ENCODE assay signal across 1 cellular context in the genomic region with DNA sequence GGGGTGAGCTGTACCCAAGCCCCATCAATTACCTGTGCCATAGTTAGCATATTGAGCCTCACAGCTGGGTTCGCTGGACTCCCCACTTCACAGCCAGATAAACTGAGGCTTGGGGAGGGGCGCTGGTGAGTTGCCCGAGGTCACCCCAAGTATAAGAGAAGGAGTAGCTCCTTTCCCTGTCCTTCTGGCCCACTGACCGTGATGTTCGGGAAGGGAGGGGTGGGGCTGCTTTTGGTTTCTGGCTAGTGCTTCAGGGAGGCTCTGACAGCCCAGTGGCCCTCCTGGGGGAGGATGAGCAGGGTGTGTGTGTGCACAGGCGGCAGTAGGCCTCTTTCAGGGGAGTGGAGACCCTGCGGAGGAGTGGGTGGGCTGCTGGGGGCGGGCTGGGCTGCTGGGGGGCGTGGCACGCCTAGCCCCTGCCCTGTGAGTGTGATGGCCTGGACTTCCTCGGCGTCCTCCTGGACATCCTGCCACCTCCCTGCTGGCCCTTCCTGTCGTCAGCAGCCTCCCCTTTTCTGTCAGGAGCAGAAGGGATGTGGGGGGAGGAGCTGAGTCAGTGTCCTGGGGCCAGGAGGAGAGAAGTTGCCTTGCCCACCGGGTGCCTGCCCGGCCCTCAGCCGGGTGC.
TF ChIP-seq lines count a peak whose summit lies in the region.

No MANE protein-coding gene starts in this region.

TF ChIP-seq in K562, 482 proteins besides CTCF, POLR2A, EP300 and RAD21 (continued from another document):
- TF ChIP-seq, protein P1, sequence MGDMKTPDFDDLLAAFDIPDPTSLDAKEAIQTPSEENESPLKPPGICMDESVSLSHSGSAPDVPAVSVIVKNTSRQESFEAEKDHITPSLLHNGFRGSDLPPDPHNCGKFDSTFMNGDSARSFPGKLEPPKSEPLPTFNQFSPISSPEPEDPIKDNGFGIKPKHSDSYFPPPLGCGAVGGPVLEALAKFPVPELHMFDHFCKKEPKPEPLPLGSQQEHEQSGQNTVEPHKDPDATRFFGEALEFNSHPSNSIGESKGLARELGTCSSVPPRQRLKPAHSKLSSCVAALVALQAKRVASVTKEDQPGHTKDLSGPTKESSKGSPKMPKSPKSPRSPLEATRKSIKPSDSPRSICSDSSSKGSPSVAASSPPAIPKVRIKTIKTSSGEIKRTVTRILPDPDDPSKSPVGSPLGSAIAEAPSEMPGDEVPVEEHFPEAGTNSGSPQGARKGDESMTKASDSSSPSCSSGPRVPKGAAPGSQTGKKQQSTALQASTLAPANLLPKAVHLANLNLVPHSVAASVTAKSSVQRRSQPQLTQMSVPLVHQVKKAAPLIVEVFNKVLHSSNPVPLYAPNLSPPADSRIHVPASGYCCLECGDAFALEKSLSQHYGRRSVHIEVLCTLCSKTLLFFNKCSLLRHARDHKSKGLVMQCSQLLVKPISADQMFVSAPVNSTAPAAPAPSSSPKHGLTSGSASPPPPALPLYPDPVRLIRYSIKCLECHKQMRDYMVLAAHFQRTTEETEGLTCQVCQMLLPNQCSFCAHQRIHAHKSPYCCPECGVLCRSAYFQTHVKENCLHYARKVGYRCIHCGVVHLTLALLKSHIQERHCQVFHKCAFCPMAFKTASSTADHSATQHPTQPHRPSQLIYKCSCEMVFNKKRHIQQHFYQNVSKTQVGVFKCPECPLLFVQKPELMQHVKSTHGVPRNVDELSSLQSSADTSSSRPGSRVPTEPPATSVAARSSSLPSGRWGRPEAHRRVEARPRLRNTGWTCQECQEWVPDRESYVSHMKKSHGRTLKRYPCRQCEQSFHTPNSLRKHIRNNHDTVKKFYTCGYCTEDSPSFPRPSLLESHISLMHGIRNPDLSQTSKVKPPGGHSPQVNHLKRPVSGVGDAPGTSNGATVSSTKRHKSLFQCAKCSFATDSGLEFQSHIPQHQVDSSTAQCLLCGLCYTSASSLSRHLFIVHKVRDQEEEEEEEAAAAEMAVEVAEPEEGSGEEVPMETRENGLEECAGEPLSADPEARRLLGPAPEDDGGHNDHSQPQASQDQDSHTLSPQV (IDR thresholded peaks at IDR 0.05): no peak
- no peak for TF ChIP-seq SIN3B (IDR thresholded peaks at IDR 0.05; ENCODE audit: low read depth)
- peak in 1 of 2 experiments; percentile 28; a peak in 1 of 4 replicates for TF ChIP-seq KDM1A (IDR thresholded peaks at IDR 0.05)
- TF ChIP-seq, protein P2, sequence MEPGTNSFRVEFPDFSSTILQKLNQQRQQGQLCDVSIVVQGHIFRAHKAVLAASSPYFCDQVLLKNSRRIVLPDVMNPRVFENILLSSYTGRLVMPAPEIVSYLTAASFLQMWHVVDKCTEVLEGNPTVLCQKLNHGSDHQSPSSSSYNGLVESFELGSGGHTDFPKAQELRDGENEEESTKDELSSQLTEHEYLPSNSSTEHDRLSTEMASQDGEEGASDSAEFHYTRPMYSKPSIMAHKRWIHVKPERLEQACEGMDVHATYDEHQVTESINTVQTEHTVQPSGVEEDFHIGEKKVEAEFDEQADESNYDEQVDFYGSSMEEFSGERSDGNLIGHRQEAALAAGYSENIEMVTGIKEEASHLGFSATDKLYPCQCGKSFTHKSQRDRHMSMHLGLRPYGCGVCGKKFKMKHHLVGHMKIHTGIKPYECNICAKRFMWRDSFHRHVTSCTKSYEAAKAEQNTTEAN (CRISPR knock-in tag; IDR thresholded peaks at IDR 0.05): no peak
- no peak for TF ChIP-seq OTX1 (CRISPR knock-in tag; IDR thresholded peaks at IDR 0.05)
- 0 out of 2 replicates have a peak, but pooled peaks have one; percentile 15 for TF ChIP-seq ESRRA (IDR thresholded peaks at IDR 0.05; ENCODE audit: borderline replicate concordance, low read depth)
- no peak for TF ChIP-seq TAL1 (IDR thresholded peaks at IDR 0.05)
- TF ChIP-seq NFIC (IDR thresholded peaks at IDR 0.05): no peak
- no peak for TF ChIP-seq NONO (IDR thresholded peaks at IDR 0.05; ENCODE audit: low read depth in 2 of 2, low read length in 1 of 2)
- TF ChIP-seq, protein P3, sequence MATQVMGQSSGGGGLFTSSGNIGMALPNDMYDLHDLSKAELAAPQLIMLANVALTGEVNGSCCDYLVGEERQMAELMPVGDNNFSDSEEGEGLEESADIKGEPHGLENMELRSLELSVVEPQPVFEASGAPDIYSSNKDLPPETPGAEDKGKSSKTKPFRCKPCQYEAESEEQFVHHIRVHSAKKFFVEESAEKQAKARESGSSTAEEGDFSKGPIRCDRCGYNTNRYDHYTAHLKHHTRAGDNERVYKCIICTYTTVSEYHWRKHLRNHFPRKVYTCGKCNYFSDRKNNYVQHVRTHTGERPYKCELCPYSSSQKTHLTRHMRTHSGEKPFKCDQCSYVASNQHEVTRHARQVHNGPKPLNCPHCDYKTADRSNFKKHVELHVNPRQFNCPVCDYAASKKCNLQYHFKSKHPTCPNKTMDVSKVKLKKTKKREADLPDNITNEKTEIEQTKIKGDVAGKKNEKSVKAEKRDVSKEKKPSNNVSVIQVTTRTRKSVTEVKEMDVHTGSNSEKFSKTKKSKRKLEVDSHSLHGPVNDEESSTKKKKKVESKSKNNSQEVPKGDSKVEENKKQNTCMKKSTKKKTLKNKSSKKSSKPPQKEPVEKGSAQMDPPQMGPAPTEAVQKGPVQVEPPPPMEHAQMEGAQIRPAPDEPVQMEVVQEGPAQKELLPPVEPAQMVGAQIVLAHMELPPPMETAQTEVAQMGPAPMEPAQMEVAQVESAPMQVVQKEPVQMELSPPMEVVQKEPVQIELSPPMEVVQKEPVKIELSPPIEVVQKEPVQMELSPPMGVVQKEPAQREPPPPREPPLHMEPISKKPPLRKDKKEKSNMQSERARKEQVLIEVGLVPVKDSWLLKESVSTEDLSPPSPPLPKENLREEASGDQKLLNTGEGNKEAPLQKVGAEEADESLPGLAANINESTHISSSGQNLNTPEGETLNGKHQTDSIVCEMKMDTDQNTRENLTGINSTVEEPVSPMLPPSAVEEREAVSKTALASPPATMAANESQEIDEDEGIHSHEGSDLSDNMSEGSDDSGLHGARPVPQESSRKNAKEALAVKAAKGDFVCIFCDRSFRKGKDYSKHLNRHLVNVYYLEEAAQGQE (CRISPR knock-in tag; IDR thresholded peaks at IDR 0.05; ENCODE audit: low read depth): no peak
- TF ChIP-seq HDAC8 (tag; IDR thresholded peaks at IDR 0.05): no peak
- TF ChIP-seq, protein P4, sequence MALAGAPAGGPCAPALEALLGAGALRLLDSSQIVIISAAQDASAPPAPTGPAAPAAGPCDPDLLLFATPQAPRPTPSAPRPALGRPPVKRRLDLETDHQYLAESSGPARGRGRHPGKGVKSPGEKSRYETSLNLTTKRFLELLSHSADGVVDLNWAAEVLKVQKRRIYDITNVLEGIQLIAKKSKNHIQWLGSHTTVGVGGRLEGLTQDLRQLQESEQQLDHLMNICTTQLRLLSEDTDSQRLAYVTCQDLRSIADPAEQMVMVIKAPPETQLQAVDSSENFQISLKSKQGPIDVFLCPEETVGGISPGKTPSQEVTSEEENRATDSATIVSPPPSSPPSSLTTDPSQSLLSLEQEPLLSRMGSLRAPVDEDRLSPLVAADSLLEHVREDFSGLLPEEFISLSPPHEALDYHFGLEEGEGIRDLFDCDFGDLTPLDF (CRISPR knock-in tag; IDR thresholded peaks at IDR 0.05): no peak
